ENCODE assay signal across 24 cellular contexts in the genomic region with DNA sequence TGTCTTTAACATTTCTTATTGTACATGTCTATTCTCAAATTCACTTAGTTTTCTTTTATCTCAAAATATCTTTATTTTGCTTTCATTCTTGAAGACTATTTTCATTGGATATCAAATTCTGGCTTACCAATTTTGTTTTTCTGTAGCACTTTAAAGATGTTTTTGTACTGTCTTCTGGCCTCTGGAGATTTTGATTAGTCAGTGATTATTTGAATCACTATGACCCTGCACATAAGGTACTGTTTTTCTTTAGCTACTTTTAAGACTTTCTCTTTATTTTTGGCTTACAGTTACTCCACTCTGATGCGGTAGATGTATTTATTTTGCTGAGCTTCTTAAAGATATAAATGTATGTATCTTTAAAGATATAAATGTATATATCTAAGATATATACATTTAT. TPM values are rescaled to one million over a fixed set of nuclear protein-coding genes. Genes with fewer than 3 reads are reported as not detected.
A peak's percentile ranks its signal among the peaks of the same experiment; 100 is the strongest.
DNase-seq lines count a peak whose midpoint lies in the region; ATAC-seq, FAIRE-seq and TF ChIP-seq lines count a peak whose summit lies in the region.
"Had no signal": no experiment of that assay in that cellular context is flagged by ENCODE, and none has a peak within 500 bp of the region (broad histone marks: within the 10 kb centered on the region; RNA-seq: fewer than 3 reads in every experiment).

No MANE protein-coding gene starts in this region.

- H3K36me3 ChIP-seq in ACC112 (ENCODE audit: insufficient read depth, low read length) (no peaks in the 10 kb centered on the region), endothelial cell of umbilical vein (ENCODE audit: control insufficient read depth in 2 of 2, extremely low read depth in 1 of 2, insufficient read depth in 2 of 2, low read length in 2 of 2) (no peaks in the 10 kb centered on the region), osteoblast (ENCODE audit: insufficient read depth, low read length) (no peaks in the 10 kb centered on the region)
- H3K36me3 ChIP-seq: BLaER1 had no signal

- H3K9ac ChIP-seq in endothelial cell of umbilical vein (replicated peaks; ENCODE audit: extremely low read depth, insufficient read depth, low read length), result no peak overlapping the region
- H3K9ac ChIP-seq: BLaER1 had no signal

- H3K27ac ChIP-seq in ACC112 (ENCODE audit: low read depth, low read length) (peak overlapping the region; percentile 32; the same call in 1 of the 2 replicates), endothelial cell of umbilical vein (ENCODE audit: insufficient read depth, low read depth, low read length) (no peak overlapping the region), osteoblast (ENCODE audit: low read depth, low read length) (no peak overlapping the region)
- H3K27ac ChIP-seq: BLaER1, C4-2B had no signal

- H3K9me3 ChIP-seq in endothelial cell of umbilical vein (replicated peaks; ENCODE audit: control insufficient read depth, insufficient read depth, low read length) (no peaks in the 10 kb centered on the region), osteoblast (ENCODE audit: low read depth, low read length) (no peaks in the 10 kb centered on the region)
- H3K9me3 ChIP-seq: BLaER1, Caco-2 had no signal

- no peak for ATAC-seq in HG03432 (IDR thresholded peaks at IDR 0.05; ENCODE audit: unreplicated experiment)
- ATAC-seq: CD8-positive, alpha-beta T cell; GM12878; HCT116 had no signal

- intact Hi-C loops in endothelial cell of umbilical vein (cut with micrococcal nuclease), result loop anchor here (5.0 to 10.0 kb wide), 4 partner anchors 92 to 1518 kb away; no protein-coding TSS in a partner anchor

- no peak for TF ChIP-seq POLR2A in endothelial cell of umbilical vein (IDR thresholded peaks at IDR 0.05; ENCODE audit: low read depth, low read length)

- H2AFZ ChIP-seq in ACC112 (ENCODE audit: low read length, unreplicated experiment) (peak overlapping the region; percentile 53), endothelial cell of umbilical vein (ENCODE audit: low read depth, low read length) (no peak overlapping the region), osteoblast (ENCODE audit: low read length) (no peak overlapping the region)

- DNase-seq in endothelial cell of umbilical vein (ENCODE audit: low read depth, low spot score) (no peak), osteoblast (ENCODE audit: insufficient read length, low spot score, missing footprints) (peak; percentile 65), NCI-H1436 (lab: John Stamatoyannopoulos, UW) (no peak), EL (no peak)
- DNase-seq: 8988T; Caco-2; CD4-positive, CD25-positive, alpha-beta regulatory T cell; CD8-positive, alpha-beta T cell; DMS153; DND-41; GDM1; H9 had no signal

- peaks cover 20% of the 10 kb centered on the region for H3K4me1 ChIP-seq in ACC112 (ENCODE audit: control insufficient read depth, insufficient read depth, low read length, unreplicated experiment)
- H3K4me1 ChIP-seq in endothelial cell of umbilical vein (ENCODE audit: control insufficient read depth, extremely low read depth, insufficient read depth, low read length), result peaks cover 14% of the 10 kb centered on the region
- H3K4me1 ChIP-seq in osteoblast (ENCODE audit: insufficient read depth, low read length), result peaks cover 9% of the 10 kb centered on the region
- H3K4me1 ChIP-seq: Caco-2 had no signal

- no TSS peak for BruUV-seq in endothelial cell of umbilical vein (replicated peaks; lab: Mats Ljungman, UMichigan)

- H3K79me2 ChIP-seq in ACC112 (ENCODE audit: control insufficient read depth, insufficient read depth, low read length, unreplicated experiment) (no peaks in the 10 kb centered on the region), endothelial cell of umbilical vein (ENCODE audit: control insufficient read depth, insufficient read depth, low read length) (no peaks in the 10 kb centered on the region), osteoblast (ENCODE audit: insufficient read depth, low read length) (no peaks in the 10 kb centered on the region)

- H3K4me2 ChIP-seq in endothelial cell of umbilical vein (ENCODE audit: insufficient read depth, low read length), result no peak overlapping the region
- no peak overlapping the region for H3K4me2 ChIP-seq in osteoblast (ENCODE audit: insufficient read depth, low read length)
- H3K4me2 ChIP-seq: BLaER1, GM23338 had no signal

- FAIRE-seq in endothelial cell of umbilical vein (lab: Jason Lieb, UNC), result peak; percentile 21
- FAIRE-seq: GM12878, GM18507 had no signal

- TF ChIP-seq CTCF in endothelial cell of umbilical vein (IDR thresholded peaks at IDR 0.05; ENCODE audit: extremely low read depth in 1 of 2, insufficient read depth in 1 of 2, low read depth in 1 of 2, low read length in 2 of 2), result no peak
- no peak for TF ChIP-seq CTCF in osteoblast (IDR thresholded peaks at IDR 0.05; ENCODE audit: extremely low read depth, low read depth, low read length)

- CTCF ChIA-PET in endothelial cell of umbilical vein (lab: Charles Lee), result interaction anchor here (1.3 to 6.3 kb wide), 3 partner anchors 16 to 93 kb away, joined by 3 to 77 read pairs (median 11); no protein-coding TSS in a partner anchor

- no peaks in the 10 kb centered on the region for H3K27me3 ChIP-seq in ACC112 (ENCODE audit: insufficient read depth, low read length)
- H3K27me3 ChIP-seq in endothelial cell of umbilical vein (ENCODE audit: control insufficient read depth in 2 of 2, insufficient read depth in 2 of 2, low read length in 2 of 2), result no peaks in the 10 kb centered on the region
- peaks cover 3% of the 10 kb centered on the region for H3K27me3 ChIP-seq in osteoblast (ENCODE audit: insufficient read depth, low read length)
- H3K27me3 ChIP-seq: BLaER1 had no signal

- dilution Hi-C loops in endothelial cell of umbilical vein (cut with MboI; ENCODE audit: extremely low pct_ligation_motif_present, low sequenced_read_pairs), result no loop called here

- POLR2A ChIA-PET in endothelial cell of umbilical vein (lab: Charles Lee), result no interaction called here

- no peaks in the 10 kb centered on the region for H3K9me1 ChIP-seq in endothelial cell of umbilical vein (replicated peaks; ENCODE audit: control insufficient read depth, extremely low read depth, insufficient read depth, low read length)

- H4K20me1 ChIP-seq in endothelial cell of umbilical vein (replicated peaks; ENCODE audit: control insufficient read depth, extremely low read depth, insufficient read depth, low read length), result no peaks in the 10 kb centered on the region
- no peaks in the 10 kb centered on the region for H4K20me1 ChIP-seq in osteoblast (ENCODE audit: insufficient read depth, low read length)
- H4K20me1 ChIP-seq: BLaER1 had no signal

- H3K4me3 ChIP-seq in ACC112 (ENCODE audit: low read depth, low read length), result no peak overlapping the region
- no peak overlapping the region for H3K4me3 ChIP-seq in endothelial cell of umbilical vein (replicated peaks in 1 of 3; ENCODE audit: insufficient read depth in 1 of 3, low read depth in 1 of 3, low read length in 3 of 3)
- H3K4me3 ChIP-seq in osteoblast (ENCODE audit: insufficient read depth, low read length), result no peak overlapping the region
- H3K4me3 ChIP-seq: BLaER1, GM12878, GM23338 had no signal

TF ChIP-seq in endothelial cell of umbilical vein, 7 proteins besides CTCF, POLR2A, EP300 and RAD21:
- TF ChIP-seq POLR2AphosphoS5 (IDR thresholded peaks at IDR 0.05; ENCODE audit: insufficient read depth, low read depth, low read length) (no peak), JUN (IDR thresholded peaks at IDR 0.05; ENCODE audit: borderline replicate concordance, insufficient read depth, insufficient read length, low read depth) (no peak), EZH2 (IDR thresholded peaks at IDR 0.05; ENCODE audit: borderline replicate concordance, low read depth, low read length, severe bottlenecking) (no peak), MYC (IDR thresholded peaks at IDR 0.05; ENCODE audit: low read depth, low read length) (no peak), FOS (IDR thresholded peaks at IDR 0.05; ENCODE audit: borderline replicate concordance, insufficient read depth, low read length) (no peak), GATA2 (IDR thresholded peaks at IDR 0.05; ENCODE audit: insufficient read depth, insufficient read length, low read depth, low read length) (no peak)
- TF ChIP-seq, protein P1, sequence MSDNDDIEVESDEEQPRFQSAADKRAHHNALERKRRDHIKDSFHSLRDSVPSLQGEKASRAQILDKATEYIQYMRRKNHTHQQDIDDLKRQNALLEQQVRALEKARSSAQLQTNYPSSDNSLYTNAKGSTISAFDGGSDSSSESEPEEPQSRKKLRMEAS (IDR thresholded peaks at IDR 0.05; ENCODE audit: insufficient read depth, insufficient read length), result no peak

RNA-seq across cellular contexts. Expression of a gene that starts 49.6 kb away (rescaled TPM):
- total RNA-seq in endothelial cell of umbilical vein (not detected in 2 replicates), osteoblast (not detected in 2 replicates)
- not detected in 2 replicates for polyA plus RNA-seq in endothelial cell of umbilical vein
- not detected in 2 replicates for polyA plus RNA-seq in endothelial cell of umbilical vein (2011; cell fraction: cytosol; rRNA removed)
- 0.07 and 0.22 TPM in 2 replicates for polyA plus RNA-seq in endothelial cell of umbilical vein (2011; cell fraction: nucleus; rRNA removed)
- 0.09 TPM in 1 of 2 replicates, not detected in the other for polyA plus RNA-seq in endothelial cell of umbilical vein (2012)
- 0.42 TPM in 1 of 2 replicates, not detected in the other for polyA minus RNA-seq in endothelial cell of umbilical vein
- not detected for polyA minus RNA-seq in endothelial cell of umbilical vein (2011; cell fraction: cytosol; rRNA and poly(A)+ RNA removed)
- polyA minus RNA-seq in endothelial cell of umbilical vein (2011; cell fraction: nucleus; rRNA and poly(A)+ RNA removed), result 0.14 and 0.29 TPM in 2 replicates
- total RNA-seq: A673; B cell; CD4-positive, CD25-positive, alpha-beta regulatory T cell; CD8-positive, alpha-beta T cell; H4 had no signal
- polyA plus RNA-seq: AG04450; CD4-positive, CD25-positive, alpha-beta regulatory T cell had no signal
